Comparison of ENCODE assay signal across 8 cellular contexts in genomic region chr15:50247819-50248650, GRCh38. TPM values are rescaled to one million over a fixed set of nuclear protein-coding genes. Genes with fewer than 3 reads are reported as not detected.
DNase-seq lines count a peak whose midpoint lies in the region; ATAC-seq and TF ChIP-seq lines count a peak whose summit lies in the region.

No MANE protein-coding gene starts in this region.

- intact Hi-C loops in activated T-helper 1 cell treated with anti-CD3 and anti-CD28 coated beads, Interleukin-12 subunit alpha, Interleukin-12 subunit beta, Interleukin-2, Interleukin-4 antibody, amounts not matched to agents 30 ng/mL and 10 ng/mL and 1 ng/mL, durations not matched to agents 14 hours and 24 hours and 36 hours (cut with micrococcal nuclease): loop anchor here (1.0 to 5.0 kb wide), 6 partner anchors 64 to 659 kb away; partner anchors contain the start of genes AP4E1 and SLC27A2

- no peaks in the 10 kb centered on the region for H3K36me3 ChIP-seq in H7 (replicated peaks; ENCODE audit: control insufficient read depth, insufficient read depth, low read length)

- DNase-seq in GM13977 (ENCODE audit: low spot score) (peak; percentile 59), Kasumi-1 (lab: John Stamatoyannopoulos, UW) (peak; percentile 62 to 71), naive B cell (peak; percentile 51), H7 (no peak), occipital lobe (lab: John Stamatoyannopoulos, UW) (no peak), AG08395 (ENCODE audit: low spot score) (no peak)
- peak; percentile 59 for DNase-seq in activated T-helper 1 cell treated with anti-CD3 and anti-CD28 coated beads, Interleukin-12 subunit alpha, Interleukin-12 subunit beta, Interleukin-2, Interleukin-4 antibody, amounts not matched to agents 30 ng/mL and 10 ng/mL and 1 ng/mL, durations not matched to agents 14 hours and 24 hours and 36 hours (ENCODE audit: low spot score)

- no peak for TF ChIP-seq CTCF in GM13977 (IDR thresholded peaks at IDR 0.05; ENCODE audit: extremely low read depth, insufficient read depth, missing control alignments)

- H3K27me3 Mint-ChIP-seq in activated T-helper 1 cell treated with anti-CD3 and anti-CD28 coated beads, Interleukin-12 subunit alpha, Interleukin-12 subunit beta, Interleukin-2, Interleukin-4 antibody, amounts not matched to agents 30 ng/mL and 10 ng/mL and 1 ng/mL, durations not matched to agents 14 hours and 24 hours and 36 hours (ENCODE audit: insufficient read depth): no peaks in the 10 kb centered on the region
- H3K27me3 Mint-ChIP-seq in naive B cell: no peaks in the 10 kb centered on the region

- H3K4me1 Mint-ChIP-seq in activated T-helper 1 cell treated with anti-CD3 and anti-CD28 coated beads, Interleukin-12 subunit alpha, Interleukin-12 subunit beta, Interleukin-2, Interleukin-4 antibody, amounts not matched to agents 30 ng/mL and 10 ng/mL and 1 ng/mL, durations not matched to agents 14 hours and 24 hours and 36 hours (ENCODE audit: low read depth): peaks cover 65% of the 10 kb centered on the region
- peaks cover 9 to 23% (median 19%) of the 10 kb centered on the region in 3 donors for H3K4me1 Mint-ChIP-seq in naive B cell

- peak; percentile 63 for ATAC-seq in GM21717 (IDR thresholded peaks at IDR 0.05; ENCODE audit: unreplicated experiment)
- peak; percentile 99 for ATAC-seq in naive B cell (ENCODE audit: low read depth in 2 of 2)

- no peaks in the 10 kb centered on the region for H3K27me3 ChIP-seq in H7 (ENCODE audit: control insufficient read depth, insufficient read depth, low read length)

- in situ Hi-C loops in GM13977 (cut with MboI; ENCODE audit: low pct_unique_long_range_greater_than_20kb, low sequenced_read_pairs, unreplicated experiment): no loop called here

- no peak overlapping the region for H3K4me3 ChIP-seq in H7 (ENCODE audit: insufficient read depth, low read depth, low read length)

- peaks cover 14% of the 10 kb centered on the region for H3K36me3 Mint-ChIP-seq in activated T-helper 1 cell treated with anti-CD3 and anti-CD28 coated beads, Interleukin-12 subunit alpha, Interleukin-12 subunit beta, Interleukin-2, Interleukin-4 antibody, amounts not matched to agents 30 ng/mL and 10 ng/mL and 1 ng/mL, durations not matched to agents 14 hours and 24 hours and 36 hours (ENCODE audit: low read depth)
- H3K36me3 Mint-ChIP-seq in naive B cell: no peaks in the 10 kb centered on the region

- H3K9me3 Mint-ChIP-seq in activated T-helper 1 cell treated with anti-CD3 and anti-CD28 coated beads, Interleukin-12 subunit alpha, Interleukin-12 subunit beta, Interleukin-2, Interleukin-4 antibody, amounts not matched to agents 30 ng/mL and 10 ng/mL and 1 ng/mL, durations not matched to agents 14 hours and 24 hours and 36 hours: no peaks in the 10 kb centered on the region
- H3K9me3 Mint-ChIP-seq in naive B cell: no peaks in the 10 kb centered on the region

- H3K27ac Mint-ChIP-seq in activated T-helper 1 cell treated with anti-CD3 and anti-CD28 coated beads, Interleukin-12 subunit alpha, Interleukin-12 subunit beta, Interleukin-2, Interleukin-4 antibody, amounts not matched to agents 30 ng/mL and 10 ng/mL and 1 ng/mL, durations not matched to agents 14 hours and 24 hours and 36 hours: peak overlapping the region; percentile 97
- peak overlapping the region; percentile 46 to 96 (median 90) for H3K27ac Mint-ChIP-seq in naive B cell

- H3K4me3 Mint-ChIP-seq in activated T-helper 1 cell treated with anti-CD3 and anti-CD28 coated beads, Interleukin-12 subunit alpha, Interleukin-12 subunit beta, Interleukin-2, Interleukin-4 antibody, amounts not matched to agents 30 ng/mL and 10 ng/mL and 1 ng/mL, durations not matched to agents 14 hours and 24 hours and 36 hours: peak overlapping the region; percentile 67
- peak overlapping the region in 7 of 8 donors; percentile 41 to 86 (median 78) for H3K4me3 Mint-ChIP-seq in naive B cell

RNA-seq across cellular contexts. Expression of gene HDC, which starts 17.5 kb away (rescaled TPM):
- 2.1 and 2.4 TPM in 2 replicates for total RNA-seq in activated T-helper 1 cell treated with anti-CD3 and anti-CD28 coated beads, Interleukin-12 subunit alpha, Interleukin-12 subunit beta, Interleukin-2, Interleukin-4 antibody, amounts not matched to agents 30 ng/mL and 10 ng/mL and 1 ng/mL, durations not matched to agents 14 hours and 24 hours and 36 hours
- polyA plus RNA-seq in naive B cell (ENCODE audit: low read depth in 6 of 6): 1 to 10 TPM in 1 of 6 donors, under 1 TPM in 1, not detected in 4; 0.20 to 2.8 TPM
- total RNA-seq in H7 (2014; rRNA removed; shearing (Covaris generic)): not detected in 2 replicates
- total RNA-seq in occipital lobe: not detected

Comparison
In these comparisons a context has a peak if more than half of its experiments do, and no peak if none do; other contexts are left out.
1. DNase-seq: peak in GM13977 (single experiment), Kasumi-1 (2 of 2), activated T-helper 1 cell treated with anti-CD3 and anti-CD28 coated beads, Interleukin-12 subunit alpha, Interleukin-12 subunit beta, Interleukin-2, Interleukin-4 antibody, amounts not matched to agents 30 ng/mL and 10 ng/mL and 1 ng/mL, durations not matched to agents 14 hours and 24 hours and 36 hours (single experiment) and naive B cell (single experiment); none in H7 (single experiment), occipital lobe (single experiment) and AG08395 (single experiment).